In genomic region chr2:120646994-120647393, GRCh38 we compare ENCODE assay signal across 17 cellular contexts.
A peak's percentile ranks its signal among the peaks of the same experiment; 100 is the strongest.
DNase-seq lines count a peak whose midpoint lies in the region; ATAC-seq and TF ChIP-seq lines count a peak whose summit lies in the region.
"Had no signal": no experiment of that assay in that cellular context is flagged by ENCODE, and none has a peak within 500 bp of the region (broad histone marks: within the 10 kb centered on the region; RNA-seq: fewer than 3 reads in every experiment).

No MANE protein-coding gene starts in this region.

- TF ChIP-seq POLR2A in IMR-90 (IDR thresholded peaks at IDR 0.05; ENCODE audit: low read depth, low read length): no peak

- H3K14ac ChIP-seq in IMR-90 (replicated peaks; ENCODE audit: low read depth, low read length): no peak overlapping the region

- no peak overlapping the region for H3K4me3 ChIP-seq in IMR-90 (ENCODE audit: insufficient read depth, low read depth, low read length)
- H3K4me3 ChIP-seq in mesodermal cell (ENCODE audit: extremely low read depth, insufficient read depth, low read length, poor library complexity, severe bottlenecking): no peak overlapping the region
- no peak overlapping the region for H3K4me3 ChIP-seq in aorta (ENCODE audit: low read length in 2 of 2)
- H3K4me3 ChIP-seq: A549; BLaER1 treated with 17β-estradiol and CSF1 and Interleukin-3, amounts not matched to agents 10 nM and 100 nM; GM12878 had no signal

- H3K27ac Mint-ChIP-seq in activated naive CD4-positive, alpha-beta T cell treated with anti-CD3 and anti-CD28 coated beads, Interleukin-2, amount 50 U/mL, for 72 hours: no peak overlapping the region
- no peak overlapping the region for H3K27ac Mint-ChIP-seq in progenitor cell of endocrine pancreas
- H3K27ac Mint-ChIP-seq: CD8-positive, alpha-beta T cell; H9 had no signal

- no peak overlapping the region for H4K5ac ChIP-seq in IMR-90 (ENCODE audit: low read depth, low read length)

- DNase-seq in IMR-90 (no peak), ecto neural progenitor cell (ENCODE audit: low spot score) (peak; percentile 4), progenitor cell of endocrine pancreas (ENCODE audit: low spot score, unreplicated experiment) (no peak), aorta (no peak)
- DNase-seq in stimulated activated naive CD8-positive, alpha-beta T cell treated with anti-CD3 and anti-CD28 coated beads, Interleukin-15, Interleukin-2, amounts not matched to agents 100 U/mL and 50 U/mL, for 24 hours: no peak
- DNase-seq in activated naive CD4-positive, alpha-beta T cell treated with anti-CD3 and anti-CD28 coated beads, Interleukin-2, amount 50 U/mL, for 72 hours (ENCODE audit: low spot score in 2 of 2): no peak
- DNase-seq: Calu3; CD8-positive, alpha-beta T cell; DMS 273 treated with DMSO at 0.1 percent for 48 hours; DMS53; DND-41; H9 had no signal

- H3K4ac ChIP-seq in IMR-90 (ENCODE audit: low read depth, low read length): peak overlapping the region; percentile 24

- H3K36me3 Mint-ChIP-seq in activated naive CD4-positive, alpha-beta T cell treated with anti-CD3 and anti-CD28 coated beads, Interleukin-2, amount 50 U/mL, for 72 hours: peaks cover 6 to 9% of the 10 kb centered on the region in 2 donors
- H3K36me3 Mint-ChIP-seq in progenitor cell of endocrine pancreas (ENCODE audit: insufficient read depth): peaks cover 5% of the 10 kb centered on the region
- H3K36me3 Mint-ChIP-seq: CD8-positive, alpha-beta T cell had no signal

- no peak overlapping the region; the same call in 2 of the 3 replicates for H2BK15ac ChIP-seq in IMR-90 (ENCODE audit: low read depth, low read length)

- no peak overlapping the region for H3K4me2 ChIP-seq in IMR-90 (ENCODE audit: low read depth, low read length)
- H3K4me2 ChIP-seq: A549; BLaER1 treated with 17β-estradiol and CSF1 and Interleukin-3, amounts not matched to agents 10 nM and 100 nM had no signal

- peaks cover 2% of the 10 kb centered on the region; the same call in 1 of the 2 replicates for H3K4me1 ChIP-seq in IMR-90 (ENCODE audit: control insufficient read depth, insufficient read depth, low read length)
- H3K4me1 ChIP-seq in mesodermal cell (ENCODE audit: control insufficient read depth, insufficient read depth, low read length, poor library complexity, severe bottlenecking): no peaks in the 10 kb centered on the region
- H3K4me1 ChIP-seq in aorta (ENCODE audit: control insufficient read depth in 1 of 2, insufficient read depth in 2 of 2, low read length in 2 of 2): no peaks in the 10 kb centered on the region
- H3K4me1 ChIP-seq: A549; BLaER1 treated with 17β-estradiol and CSF1 and Interleukin-3, amounts not matched to agents 10 nM and 100 nM had no signal

- 0 out of 2 replicates have a peak, but pooled peaks cover 3% of the 10 kb centered on the region for H3K9me1 ChIP-seq in IMR-90 (ENCODE audit: insufficient read depth, low read length)

- H3K18ac ChIP-seq in IMR-90 (ENCODE audit: low read depth, low read length): peak overlapping the region; percentile 22; the same call in 1 of the 2 replicates

- peak overlapping the region; percentile 27; the same call in 1 of the 2 replicates for H4K91ac ChIP-seq in IMR-90 (ENCODE audit: insufficient read depth, low read depth, low read length)

- no peak overlapping the region for H3K9ac ChIP-seq in IMR-90 (ENCODE audit: low read depth, low read length)
- H3K9ac ChIP-seq: BLaER1 treated with 17β-estradiol and CSF1 and Interleukin-3, amounts not matched to agents 10 nM and 100 nM had no signal

- peak overlapping the region; percentile 36; the same call in 1 of the 2 replicates for H3K56ac ChIP-seq in IMR-90 (ENCODE audit: extremely low read depth, insufficient read depth, low read length)

- H2AK5ac ChIP-seq in IMR-90 (ENCODE audit: low read depth, low read length): peak overlapping the region; percentile 16; the same call in 1 of the 2 replicates

- H2BK5ac ChIP-seq in IMR-90 (ENCODE audit: low read depth, low read length, poor library complexity, severe bottlenecking): peak overlapping the region; percentile 79

- H4K20me1 ChIP-seq in IMR-90 (ENCODE audit: insufficient read depth, low read length): no peaks in the 10 kb centered on the region
- H4K20me1 ChIP-seq: BLaER1 treated with 17β-estradiol and CSF1 and Interleukin-3, amounts not matched to agents 10 nM and 100 nM had no signal

- H3K27me3 Mint-ChIP-seq in progenitor cell of endocrine pancreas: peaks cover 4% of the 10 kb centered on the region

- H3K4me3 Mint-ChIP-seq in progenitor cell of endocrine pancreas (ENCODE audit: low read depth): no peak overlapping the region
- H3K4me3 Mint-ChIP-seq: CD8-positive, alpha-beta T cell; H9 had no signal

- intact Hi-C loops in IMR-90 (cut with micrococcal nuclease) (no loop called here), aorta (cut with DNase I) (no loop called here)

- in situ Hi-C loops in IMR-90 (cut with MboI; ENCODE audit: low sequenced_read_pairs): no loop called here

- no peaks in the 10 kb centered on the region for H3K4me1 Mint-ChIP-seq in progenitor cell of endocrine pancreas (ENCODE audit: low read depth)

- CTCF ChIA-PET in IMR-90 (lab: Yijun Ruan, JAX): no interaction called here

- H3K23ac ChIP-seq in IMR-90 (ENCODE audit: low read depth, low read length): no peak overlapping the region

- TF ChIP-seq RAD21 in IMR-90 (IDR thresholded peaks at IDR 0.05; ENCODE audit: low read length): no peak

- ATAC-seq in IMR-90 (ENCODE audit: low read depth): no peak
- ATAC-seq in stimulated activated naive CD8-positive, alpha-beta T cell treated with anti-CD3 and anti-CD28 coated beads, Interleukin-15, Interleukin-2, amounts not matched to agents 100 U/mL and 50 U/mL, for 24 hours: no peak
- no peak for ATAC-seq in activated naive CD4-positive, alpha-beta T cell treated with anti-CD3 and anti-CD28 coated beads, Interleukin-2, amount 50 U/mL, for 72 hours
- ATAC-seq in aorta (ENCODE audit: low FRiP score): no peak
- ATAC-seq: A549; CD8-positive, alpha-beta T cell; GM12878; HepG2 had no signal

- H3K79me1 ChIP-seq in IMR-90 (ENCODE audit: low read depth in 1 of 2, low read length in 2 of 2): no peaks in the 10 kb centered on the region

- H3K27ac ChIP-seq in IMR-90 (ENCODE audit: insufficient read depth, low read length): peak overlapping the region; percentile 29
- H3K27ac ChIP-seq in mesodermal cell (ENCODE audit: low read depth, low read length, severe bottlenecking): peak overlapping the region; percentile 56
- H3K27ac ChIP-seq in aorta (ENCODE audit: low read depth in 1 of 2, low read length in 2 of 2): no peak overlapping the region
- H3K27ac ChIP-seq: A549; BLaER1 treated with 17β-estradiol and CSF1 and Interleukin-3, amounts not matched to agents 10 nM and 100 nM had no signal

- no peak overlapping the region for H2AFZ ChIP-seq in IMR-90 (replicated peaks; ENCODE audit: low read length, poor library complexity)

- BruUV-seq in IMR-90 (replicated peaks; lab: Mats Ljungman, UMichigan): no TSS peak

- peaks cover 18% of the 10 kb centered on the region for H3K9me3 ChIP-seq in IMR-90 (ENCODE audit: control insufficient read depth, insufficient read depth, low read length)
- H3K9me3 ChIP-seq in mesodermal cell (ENCODE audit: control insufficient read depth, low read length): peaks cover 27% of the 10 kb centered on the region
- H3K9me3 ChIP-seq in aorta (ENCODE audit: control insufficient read depth, low read length): peaks cover 5% of the 10 kb centered on the region

- POLR2A ChIA-PET in IMR-90 (lab: Charles Lee; ENCODE audit: unreplicated experiment): no interaction called here

- peak overlapping the region; percentile 47; the same call in 1 of the 2 replicates for H2BK20ac ChIP-seq in IMR-90 (ENCODE audit: low read depth, low read length)

- peak overlapping the region; percentile 56 to 68; a peak in 2 of 4 replicates for H4K8ac ChIP-seq in IMR-90 (ENCODE audit: low read depth in 2 of 2, low read length in 2 of 2)

- H2AK9ac ChIP-seq in IMR-90 (replicated peaks; ENCODE audit: low read depth, low read length, poor library complexity): no peak overlapping the region

- no peaks in the 10 kb centered on the region for H3K36me3 ChIP-seq in IMR-90 (ENCODE audit: control insufficient read depth, insufficient read depth, low read length)
- H3K36me3 ChIP-seq in mesodermal cell (ENCODE audit: control insufficient read depth, insufficient read depth, low read length): no peaks in the 10 kb centered on the region
- H3K36me3 ChIP-seq in aorta (ENCODE audit: control insufficient read depth in 1 of 2, insufficient read depth in 2 of 2, low read length in 1 of 2): no peaks in the 10 kb centered on the region
- H3K36me3 ChIP-seq: BLaER1 treated with 17β-estradiol and CSF1 and Interleukin-3, amounts not matched to agents 10 nM and 100 nM had no signal

- peak overlapping the region; percentile 16; the same call in 1 of the 2 replicates for H2BK120ac ChIP-seq in IMR-90 (ENCODE audit: low read depth, low read length)

- H3K27me3 ChIP-seq in IMR-90 (ENCODE audit: control insufficient read depth, insufficient read depth, low read length) (no peaks in the 10 kb centered on the region; the same call in 1 of the 2 replicates), aorta (ENCODE audit: control insufficient read depth in 1 of 2, insufficient read depth in 2 of 2, low read length in 1 of 2) (no peaks in the 10 kb centered on the region)
- H3K27me3 ChIP-seq: BLaER1 treated with 17β-estradiol and CSF1 and Interleukin-3, amounts not matched to agents 10 nM and 100 nM had no signal

- TF ChIP-seq CTCF in IMR-90 (conservative IDR thresholded peaks at IDR 0.05; ENCODE audit: low read depth, low read length) (no peak), progenitor cell of endocrine pancreas (IDR thresholded peaks at IDR 0.05; ENCODE audit: unreplicated experiment) (no peak)

- H3K9me3 Mint-ChIP-seq in activated naive CD4-positive, alpha-beta T cell treated with anti-CD3 and anti-CD28 coated beads, Interleukin-2, amount 50 U/mL, for 72 hours: peaks cover 14 to 22% of the 10 kb centered on the region in 2 donors
- H3K9me3 Mint-ChIP-seq in progenitor cell of endocrine pancreas (ENCODE audit: low read depth): peaks cover 23% of the 10 kb centered on the region

- WGBS in IMR-90 (ENCODE audit: extremely low coverage in 2 of 2, insufficient read length in 1 of 2), 2 experiments: no CpG with 5 or more reads among the region's 3 CpGs
- WGBS in mesodermal cell (ENCODE audit: insufficient coverage in 2 of 2), 2 experiments: no CpG with 5 or more reads among the region's 3 CpGs
- 79 to 86% methylated on average over 3 of the region's 3 CpGs for WGBS in aorta, 2 donors

- dilution Hi-C loops in IMR-90 (cut with HindIII; ENCODE audit: low sequenced_read_pairs, unreplicated experiment): no loop called here

TF ChIP-seq in IMR-90, 13 proteins besides CTCF, POLR2A, EP300 and RAD21 (continues in another document):
- TF ChIP-seq ELK1 (IDR thresholded peaks at IDR 0.05; ENCODE audit: borderline replicate concordance, low read depth, low read length): no peak

Comparison
In these comparisons a context has a peak if more than half of its experiments do, and no peak if none do; other contexts are left out.
1. H3K27ac ChIP-seq: peak in IMR-90 (single experiment) and mesodermal cell (single experiment); none in aorta (0 of 2).